ENCODE assay signal across 1 cellular context in genomic region chr3:45644467-45645201, GRCh38.
TF ChIP-seq lines count a peak whose summit lies in the region.

No MANE protein-coding gene starts in this region.

TF ChIP-seq in WTC11, 78 proteins besides CTCF, POLR2A, EP300 and RAD21 (continued from another document):
- TF ChIP-seq, protein P1, sequence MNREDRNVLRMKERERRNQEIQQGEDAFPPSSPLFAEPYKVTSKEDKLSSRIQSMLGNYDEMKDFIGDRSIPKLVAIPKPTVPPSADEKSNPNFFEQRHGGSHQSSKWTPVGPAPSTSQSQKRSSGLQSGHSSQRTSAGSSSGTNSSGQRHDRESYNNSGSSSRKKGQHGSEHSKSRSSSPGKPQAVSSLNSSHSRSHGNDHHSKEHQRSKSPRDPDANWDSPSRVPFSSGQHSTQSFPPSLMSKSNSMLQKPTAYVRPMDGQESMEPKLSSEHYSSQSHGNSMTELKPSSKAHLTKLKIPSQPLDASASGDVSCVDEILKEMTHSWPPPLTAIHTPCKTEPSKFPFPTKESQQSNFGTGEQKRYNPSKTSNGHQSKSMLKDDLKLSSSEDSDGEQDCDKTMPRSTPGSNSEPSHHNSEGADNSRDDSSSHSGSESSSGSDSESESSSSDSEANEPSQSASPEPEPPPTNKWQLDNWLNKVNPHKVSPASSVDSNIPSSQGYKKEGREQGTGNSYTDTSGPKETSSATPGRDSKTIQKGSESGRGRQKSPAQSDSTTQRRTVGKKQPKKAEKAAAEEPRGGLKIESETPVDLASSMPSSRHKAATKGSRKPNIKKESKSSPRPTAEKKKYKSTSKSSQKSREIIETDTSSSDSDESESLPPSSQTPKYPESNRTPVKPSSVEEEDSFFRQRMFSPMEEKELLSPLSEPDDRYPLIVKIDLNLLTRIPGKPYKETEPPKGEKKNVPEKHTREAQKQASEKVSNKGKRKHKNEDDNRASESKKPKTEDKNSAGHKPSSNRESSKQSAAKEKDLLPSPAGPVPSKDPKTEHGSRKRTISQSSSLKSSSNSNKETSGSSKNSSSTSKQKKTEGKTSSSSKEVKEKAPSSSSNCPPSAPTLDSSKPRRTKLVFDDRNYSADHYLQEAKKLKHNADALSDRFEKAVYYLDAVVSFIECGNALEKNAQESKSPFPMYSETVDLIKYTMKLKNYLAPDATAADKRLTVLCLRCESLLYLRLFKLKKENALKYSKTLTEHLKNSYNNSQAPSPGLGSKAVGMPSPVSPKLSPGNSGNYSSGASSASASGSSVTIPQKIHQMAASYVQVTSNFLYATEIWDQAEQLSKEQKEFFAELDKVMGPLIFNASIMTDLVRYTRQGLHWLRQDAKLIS (CRISPR knock-in tag; IDR thresholded peaks at IDR 0.05; ENCODE audit: borderline replicate concordance), result no peak
- no peak for TF ChIP-seq ZNF263 (CRISPR knock-in tag; IDR thresholded peaks at IDR 0.05; ENCODE audit: low read depth)
- no peak for TF ChIP-seq KAT7 (CRISPR knock-in tag; IDR thresholded peaks at IDR 0.05; ENCODE audit: borderline replicate concordance)
- no peak for TF ChIP-seq JAZF1 (CRISPR knock-in tag; IDR thresholded peaks at IDR 0.05)
- TF ChIP-seq NFATC4 (CRISPR knock-in tag; IDR thresholded peaks at IDR 0.05), result no peak
- TF ChIP-seq, protein P2, sequence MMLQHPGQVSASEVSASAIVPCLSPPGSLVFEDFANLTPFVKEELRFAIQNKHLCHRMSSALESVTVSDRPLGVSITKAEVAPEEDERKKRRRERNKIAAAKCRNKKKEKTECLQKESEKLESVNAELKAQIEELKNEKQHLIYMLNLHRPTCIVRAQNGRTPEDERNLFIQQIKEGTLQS (CRISPR knock-in tag; conservative IDR thresholded peaks at IDR 0.05), result no peak
- TF ChIP-seq ZNF423 (CRISPR knock-in tag; IDR thresholded peaks at IDR 0.05), result no peak
- TF ChIP-seq, protein P3, sequence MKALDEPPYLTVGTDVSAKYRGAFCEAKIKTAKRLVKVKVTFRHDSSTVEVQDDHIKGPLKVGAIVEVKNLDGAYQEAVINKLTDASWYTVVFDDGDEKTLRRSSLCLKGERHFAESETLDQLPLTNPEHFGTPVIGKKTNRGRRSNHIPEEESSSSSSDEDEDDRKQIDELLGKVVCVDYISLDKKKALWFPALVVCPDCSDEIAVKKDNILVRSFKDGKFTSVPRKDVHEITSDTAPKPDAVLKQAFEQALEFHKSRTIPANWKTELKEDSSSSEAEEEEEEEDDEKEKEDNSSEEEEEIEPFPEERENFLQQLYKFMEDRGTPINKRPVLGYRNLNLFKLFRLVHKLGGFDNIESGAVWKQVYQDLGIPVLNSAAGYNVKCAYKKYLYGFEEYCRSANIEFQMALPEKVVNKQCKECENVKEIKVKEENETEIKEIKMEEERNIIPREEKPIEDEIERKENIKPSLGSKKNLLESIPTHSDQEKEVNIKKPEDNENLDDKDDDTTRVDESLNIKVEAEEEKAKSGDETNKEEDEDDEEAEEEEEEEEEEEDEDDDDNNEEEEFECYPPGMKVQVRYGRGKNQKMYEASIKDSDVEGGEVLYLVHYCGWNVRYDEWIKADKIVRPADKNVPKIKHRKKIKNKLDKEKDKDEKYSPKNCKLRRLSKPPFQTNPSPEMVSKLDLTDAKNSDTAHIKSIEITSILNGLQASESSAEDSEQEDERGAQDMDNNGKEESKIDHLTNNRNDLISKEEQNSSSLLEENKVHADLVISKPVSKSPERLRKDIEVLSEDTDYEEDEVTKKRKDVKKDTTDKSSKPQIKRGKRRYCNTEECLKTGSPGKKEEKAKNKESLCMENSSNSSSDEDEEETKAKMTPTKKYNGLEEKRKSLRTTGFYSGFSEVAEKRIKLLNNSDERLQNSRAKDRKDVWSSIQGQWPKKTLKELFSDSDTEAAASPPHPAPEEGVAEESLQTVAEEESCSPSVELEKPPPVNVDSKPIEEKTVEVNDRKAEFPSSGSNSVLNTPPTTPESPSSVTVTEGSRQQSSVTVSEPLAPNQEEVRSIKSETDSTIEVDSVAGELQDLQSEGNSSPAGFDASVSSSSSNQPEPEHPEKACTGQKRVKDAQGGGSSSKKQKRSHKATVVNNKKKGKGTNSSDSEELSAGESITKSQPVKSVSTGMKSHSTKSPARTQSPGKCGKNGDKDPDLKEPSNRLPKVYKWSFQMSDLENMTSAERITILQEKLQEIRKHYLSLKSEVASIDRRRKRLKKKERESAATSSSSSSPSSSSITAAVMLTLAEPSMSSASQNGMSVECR (CRISPR knock-in tag; IDR thresholded peaks at IDR 0.05; ENCODE audit: borderline replicate concordance), result no peak
- no peak for TF ChIP-seq TEAD4 (CRISPR knock-in tag; IDR thresholded peaks at IDR 0.05)
- TF ChIP-seq ZBTB21 (CRISPR knock-in tag; IDR thresholded peaks at IDR 0.05; ENCODE audit: borderline replicate concordance), result no peak
- no peak for TF ChIP-seq IRF2 (CRISPR knock-in tag; IDR thresholded peaks at IDR 0.05; ENCODE audit: borderline replicate concordance, low read depth)
TF ChIP-seq in WTC11: peak in this region for 0.
